1 cellular context compared by ENCODE assay signal in the genomic region with DNA sequence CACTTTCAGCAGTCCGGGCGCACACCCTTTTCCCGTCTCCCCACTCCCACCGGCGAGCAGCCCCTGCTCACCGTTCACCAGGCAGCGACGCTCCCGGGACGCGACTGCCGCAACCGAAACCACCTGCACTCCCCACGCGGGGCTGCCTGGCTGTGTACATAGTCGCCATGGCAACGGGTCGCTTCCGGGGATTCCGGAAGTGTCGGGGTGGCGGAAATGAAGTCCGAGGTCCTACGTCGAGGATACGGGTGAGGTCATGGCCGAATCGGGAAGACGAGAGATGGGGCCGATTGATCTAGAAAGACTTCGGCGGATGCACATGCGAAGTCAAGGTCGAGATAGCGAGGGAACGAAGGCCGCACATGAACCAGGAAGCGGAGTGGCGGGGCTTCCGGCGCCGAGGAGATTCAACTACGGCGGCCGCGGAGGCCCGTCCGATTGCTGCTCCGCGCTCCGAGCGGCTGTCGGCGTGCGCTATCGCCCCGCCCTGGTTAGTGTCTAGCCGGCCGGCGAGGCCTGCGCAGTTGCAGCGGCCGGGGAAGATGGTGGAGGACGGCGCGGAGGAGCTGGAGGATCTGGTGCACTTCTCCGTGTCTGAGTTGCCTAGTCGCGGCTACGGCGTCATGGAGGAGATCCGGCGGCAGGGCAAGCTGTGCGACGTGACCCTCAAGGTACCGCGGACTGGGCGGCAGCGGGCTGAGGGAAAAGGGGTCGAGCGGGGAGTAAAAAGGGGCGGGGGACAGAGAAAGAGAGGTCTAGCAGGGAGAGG.
A peak's percentile ranks its signal among the peaks of the same experiment; 100 is the strongest.
TF ChIP-seq lines count a peak whose summit lies in the region.

A gene with protein sequence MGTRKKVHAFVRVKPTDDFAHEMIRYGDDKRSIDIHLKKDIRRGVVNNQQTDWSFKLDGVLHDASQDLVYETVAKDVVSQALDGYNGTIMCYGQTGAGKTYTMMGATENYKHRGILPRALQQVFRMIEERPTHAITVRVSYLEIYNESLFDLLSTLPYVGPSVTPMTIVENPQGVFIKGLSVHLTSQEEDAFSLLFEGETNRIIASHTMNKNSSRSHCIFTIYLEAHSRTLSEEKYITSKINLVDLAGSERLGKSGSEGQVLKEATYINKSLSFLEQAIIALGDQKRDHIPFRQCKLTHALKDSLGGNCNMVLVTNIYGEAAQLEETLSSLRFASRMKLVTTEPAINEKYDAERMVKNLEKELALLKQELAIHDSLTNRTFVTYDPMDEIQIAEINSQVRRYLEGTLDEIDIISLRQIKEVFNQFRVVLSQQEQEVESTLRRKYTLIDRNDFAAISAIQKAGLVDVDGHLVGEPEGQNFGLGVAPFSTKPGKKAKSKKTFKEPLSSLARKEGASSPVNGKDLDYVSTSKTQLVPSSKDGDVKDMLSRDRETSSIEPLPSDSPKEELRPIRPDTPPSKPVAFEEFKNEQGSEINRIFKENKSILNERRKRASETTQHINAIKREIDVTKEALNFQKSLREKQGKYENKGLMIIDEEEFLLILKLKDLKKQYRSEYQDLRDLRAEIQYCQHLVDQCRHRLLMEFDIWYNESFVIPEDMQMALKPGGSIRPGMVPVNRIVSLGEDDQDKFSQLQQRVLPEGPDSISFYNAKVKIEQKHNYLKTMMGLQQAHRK (minus strand): TSS at position 376 of the 769 bp plus-strand sequence. CDS start 5,425 bp downstream, outside the sequence.
A gene (plus strand): TSS at position 521 of the 769 bp plus-strand sequence. CDS start 22 bp downstream, at position 543.

TF ChIP-seq in HepG2, 621 proteins besides CTCF, POLR2A, EP300 and RAD21 (continued from another document and continues in another):
- TF ChIP-seq ZNF670 (CRISPR knock-in tag; IDR thresholded peaks at IDR 0.05; ENCODE audit: borderline replicate concordance): peak; percentile 20; the same call in 1 of the 2 replicates
- no peak for TF ChIP-seq ISX (CRISPR knock-in tag; conservative IDR thresholded peaks at IDR 0.05)
- TF ChIP-seq KLF9 (CRISPR knock-in tag; IDR thresholded peaks at IDR 0.05; ENCODE audit: low read depth): 0 out of 2 replicates have a peak, but pooled peaks have one; percentile 38
- TF ChIP-seq RARA (CRISPR knock-in tag; IDR thresholded peaks at IDR 0.05): peak; percentile 74
- peak; percentile 94 for TF ChIP-seq THAP11 (CRISPR knock-in tag; IDR thresholded peaks at IDR 0.05)
- peak; percentile 87; the same call in 1 of the 2 replicates for TF ChIP-seq ZNF780A (CRISPR knock-in tag; IDR thresholded peaks at IDR 0.05)
- TF ChIP-seq, protein P1, sequence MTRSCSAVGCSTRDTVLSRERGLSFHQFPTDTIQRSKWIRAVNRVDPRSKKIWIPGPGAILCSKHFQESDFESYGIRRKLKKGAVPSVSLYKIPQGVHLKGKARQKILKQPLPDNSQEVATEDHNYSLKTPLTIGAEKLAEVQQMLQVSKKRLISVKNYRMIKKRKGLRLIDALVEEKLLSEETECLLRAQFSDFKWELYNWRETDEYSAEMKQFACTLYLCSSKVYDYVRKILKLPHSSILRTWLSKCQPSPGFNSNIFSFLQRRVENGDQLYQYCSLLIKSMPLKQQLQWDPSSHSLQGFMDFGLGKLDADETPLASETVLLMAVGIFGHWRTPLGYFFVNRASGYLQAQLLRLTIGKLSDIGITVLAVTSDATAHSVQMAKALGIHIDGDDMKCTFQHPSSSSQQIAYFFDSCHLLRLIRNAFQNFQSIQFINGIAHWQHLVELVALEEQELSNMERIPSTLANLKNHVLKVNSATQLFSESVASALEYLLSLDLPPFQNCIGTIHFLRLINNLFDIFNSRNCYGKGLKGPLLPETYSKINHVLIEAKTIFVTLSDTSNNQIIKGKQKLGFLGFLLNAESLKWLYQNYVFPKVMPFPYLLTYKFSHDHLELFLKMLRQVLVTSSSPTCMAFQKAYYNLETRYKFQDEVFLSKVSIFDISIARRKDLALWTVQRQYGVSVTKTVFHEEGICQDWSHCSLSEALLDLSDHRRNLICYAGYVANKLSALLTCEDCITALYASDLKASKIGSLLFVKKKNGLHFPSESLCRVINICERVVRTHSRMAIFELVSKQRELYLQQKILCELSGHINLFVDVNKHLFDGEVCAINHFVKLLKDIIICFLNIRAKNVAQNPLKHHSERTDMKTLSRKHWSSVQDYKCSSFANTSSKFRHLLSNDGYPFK (CRISPR knock-in tag; IDR thresholded peaks at IDR 0.05; ENCODE audit: borderline replicate concordance): peak; percentile 92; the same call in 1 of the 2 replicates
- TF ChIP-seq TMF1 (CRISPR knock-in tag; IDR thresholded peaks at IDR 0.05; ENCODE audit: low read depth): peak; percentile 86; the same call in 1 of the 2 replicates
- TF ChIP-seq, protein P2, sequence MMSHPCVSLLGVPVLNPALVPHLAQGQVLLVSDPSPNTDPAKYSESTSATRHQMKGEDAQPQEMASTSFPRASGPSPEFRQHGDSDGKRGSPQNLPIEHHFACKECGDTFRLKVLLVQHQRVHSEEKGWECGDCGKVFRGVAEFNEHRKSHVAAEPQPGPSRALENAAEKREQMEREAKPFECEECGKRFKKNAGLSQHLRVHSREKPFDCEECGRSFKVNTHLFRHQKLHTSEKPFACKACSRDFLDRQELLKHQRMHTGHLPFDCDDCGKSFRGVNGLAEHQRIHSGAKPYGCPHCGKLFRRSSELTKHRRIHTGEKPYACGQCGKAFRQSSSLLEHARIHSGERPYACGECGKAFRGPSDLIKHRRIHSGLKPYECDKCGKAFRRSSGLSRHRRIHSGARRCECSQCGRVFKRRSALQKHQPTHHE (CRISPR knock-in tag; IDR thresholded peaks at IDR 0.05; ENCODE audit: borderline replicate concordance): no peak; the same call in none of the 2 replicates
- TF ChIP-seq ZNF44 (CRISPR knock-in tag; IDR thresholded peaks at IDR 0.05): peak; percentile 82; the same call in 1 of the 2 replicates
- TF ChIP-seq, protein P3, sequence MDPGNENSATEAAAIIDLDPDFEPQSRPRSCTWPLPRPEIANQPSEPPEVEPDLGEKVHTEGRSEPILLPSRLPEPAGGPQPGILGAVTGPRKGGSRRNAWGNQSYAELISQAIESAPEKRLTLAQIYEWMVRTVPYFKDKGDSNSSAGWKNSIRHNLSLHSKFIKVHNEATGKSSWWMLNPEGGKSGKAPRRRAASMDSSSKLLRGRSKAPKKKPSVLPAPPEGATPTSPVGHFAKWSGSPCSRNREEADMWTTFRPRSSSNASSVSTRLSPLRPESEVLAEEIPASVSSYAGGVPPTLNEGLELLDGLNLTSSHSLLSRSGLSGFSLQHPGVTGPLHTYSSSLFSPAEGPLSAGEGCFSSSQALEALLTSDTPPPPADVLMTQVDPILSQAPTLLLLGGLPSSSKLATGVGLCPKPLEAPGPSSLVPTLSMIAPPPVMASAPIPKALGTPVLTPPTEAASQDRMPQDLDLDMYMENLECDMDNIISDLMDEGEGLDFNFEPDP (CRISPR knock-in tag; conservative IDR thresholded peaks at IDR 0.05): no peak
- TF ChIP-seq, protein P4, sequence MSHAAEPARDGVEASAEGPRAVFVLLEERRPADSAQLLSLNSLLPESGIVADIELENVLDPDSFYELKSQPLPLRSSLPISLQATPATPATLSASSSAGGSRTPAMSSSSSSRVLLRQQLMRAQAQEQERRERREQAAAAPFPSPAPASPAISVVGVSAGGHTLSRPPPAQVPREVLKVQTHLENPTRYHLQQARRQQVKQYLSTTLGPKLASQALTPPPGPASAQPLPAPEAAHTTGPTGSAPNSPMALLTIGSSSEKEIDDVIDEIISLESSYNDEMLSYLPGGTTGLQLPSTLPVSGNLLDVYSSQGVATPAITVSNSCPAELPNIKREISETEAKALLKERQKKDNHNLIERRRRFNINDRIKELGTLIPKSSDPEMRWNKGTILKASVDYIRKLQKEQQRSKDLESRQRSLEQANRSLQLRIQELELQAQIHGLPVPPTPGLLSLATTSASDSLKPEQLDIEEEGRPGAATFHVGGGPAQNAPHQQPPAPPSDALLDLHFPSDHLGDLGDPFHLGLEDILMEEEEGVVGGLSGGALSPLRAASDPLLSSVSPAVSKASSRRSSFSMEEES (CRISPR knock-in tag; IDR thresholded peaks at IDR 0.05): no peak
- no peak for TF ChIP-seq BRCA1 (CRISPR knock-in tag; IDR thresholded peaks at IDR 0.05)
- peak; percentile 25; the same call in 1 of the 2 replicates for TF ChIP-seq ZNF274 (CRISPR knock-in tag; IDR thresholded peaks at IDR 0.05)
- TF ChIP-seq, protein P5, sequence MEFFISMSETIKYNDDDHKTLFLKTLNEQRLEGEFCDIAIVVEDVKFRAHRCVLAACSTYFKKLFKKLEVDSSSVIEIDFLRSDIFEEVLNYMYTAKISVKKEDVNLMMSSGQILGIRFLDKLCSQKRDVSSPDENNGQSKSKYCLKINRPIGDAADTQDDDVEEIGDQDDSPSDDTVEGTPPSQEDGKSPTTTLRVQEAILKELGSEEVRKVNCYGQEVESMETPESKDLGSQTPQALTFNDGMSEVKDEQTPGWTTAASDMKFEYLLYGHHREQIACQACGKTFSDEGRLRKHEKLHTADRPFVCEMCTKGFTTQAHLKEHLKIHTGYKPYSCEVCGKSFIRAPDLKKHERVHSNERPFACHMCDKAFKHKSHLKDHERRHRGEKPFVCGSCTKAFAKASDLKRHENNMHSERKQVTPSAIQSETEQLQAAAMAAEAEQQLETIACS (CRISPR knock-in tag; IDR thresholded peaks at IDR 0.05): no peak
- TF ChIP-seq REXO4 (CRISPR knock-in tag; IDR thresholded peaks at IDR 0.05; ENCODE audit: borderline replicate concordance): no peak
- TF ChIP-seq AGO2 (optimal IDR thresholded peaks at IDR 0.05; ENCODE audit: low read depth, low read length): peak; percentile 62
- TF ChIP-seq ZEB1 (IDR thresholded peaks at IDR 0.05; ENCODE audit: insufficient replicate concordance, low read depth): peak; percentile 34
- TF ChIP-seq, protein P6, sequence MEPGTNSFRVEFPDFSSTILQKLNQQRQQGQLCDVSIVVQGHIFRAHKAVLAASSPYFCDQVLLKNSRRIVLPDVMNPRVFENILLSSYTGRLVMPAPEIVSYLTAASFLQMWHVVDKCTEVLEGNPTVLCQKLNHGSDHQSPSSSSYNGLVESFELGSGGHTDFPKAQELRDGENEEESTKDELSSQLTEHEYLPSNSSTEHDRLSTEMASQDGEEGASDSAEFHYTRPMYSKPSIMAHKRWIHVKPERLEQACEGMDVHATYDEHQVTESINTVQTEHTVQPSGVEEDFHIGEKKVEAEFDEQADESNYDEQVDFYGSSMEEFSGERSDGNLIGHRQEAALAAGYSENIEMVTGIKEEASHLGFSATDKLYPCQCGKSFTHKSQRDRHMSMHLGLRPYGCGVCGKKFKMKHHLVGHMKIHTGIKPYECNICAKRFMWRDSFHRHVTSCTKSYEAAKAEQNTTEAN (CRISPR knock-in tag; conservative IDR thresholded peaks at IDR 0.05): no peak
- TF ChIP-seq ZNF776 (CRISPR knock-in tag; IDR thresholded peaks at IDR 0.05): peak; percentile 40; the same call in 1 of the 2 replicates
- TF ChIP-seq, protein P7, sequence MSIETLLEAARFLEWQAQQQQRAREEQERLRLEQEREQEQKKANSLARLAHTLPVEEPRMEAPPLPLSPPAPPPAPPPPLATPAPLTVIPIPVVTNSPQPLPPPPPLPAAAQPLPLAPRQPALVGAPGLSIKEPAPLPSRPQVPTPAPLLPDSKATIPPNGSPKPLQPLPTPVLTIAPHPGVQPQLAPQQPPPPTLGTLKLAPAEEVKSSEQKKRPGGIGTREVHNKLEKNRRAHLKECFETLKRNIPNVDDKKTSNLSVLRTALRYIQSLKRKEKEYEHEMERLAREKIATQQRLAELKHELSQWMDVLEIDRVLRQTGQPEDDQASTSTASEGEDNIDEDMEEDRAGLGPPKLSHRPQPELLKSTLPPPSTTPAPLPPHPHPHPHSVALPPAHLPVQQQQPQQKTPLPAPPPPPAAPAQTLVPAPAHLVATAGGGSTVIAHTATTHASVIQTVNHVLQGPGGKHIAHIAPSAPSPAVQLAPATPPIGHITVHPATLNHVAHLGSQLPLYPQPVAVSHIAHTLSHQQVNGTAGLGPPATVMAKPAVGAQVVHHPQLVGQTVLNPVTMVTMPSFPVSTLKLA (IDR thresholded peaks at IDR 0.05): peak; percentile 92
- TF ChIP-seq HNRNPK (IDR thresholded peaks at IDR 0.05; ENCODE audit: low read depth, low read length, poor library complexity, severe bottlenecking): peak; percentile 48
- TF ChIP-seq MAFK (conservative IDR thresholded peaks at IDR 0.05 in 1 of 2, IDR thresholded peaks at IDR 0.05 in 1 of 2; ENCODE audit: low read length in 2 of 2): no peak
- TF ChIP-seq CEBPG (CRISPR knock-in tag; IDR thresholded peaks at IDR 0.05): peak; percentile 4; the same call in 1 of the 2 replicates
- TF ChIP-seq FOXO1 (CRISPR knock-in tag; IDR thresholded peaks at IDR 0.05): peak; percentile 63; the same call in 1 of the 2 replicates
- TF ChIP-seq SETDB1 (CRISPR knock-in tag; IDR thresholded peaks at IDR 0.05; ENCODE audit: borderline replicate concordance): no peak
- TF ChIP-seq, protein P8, sequence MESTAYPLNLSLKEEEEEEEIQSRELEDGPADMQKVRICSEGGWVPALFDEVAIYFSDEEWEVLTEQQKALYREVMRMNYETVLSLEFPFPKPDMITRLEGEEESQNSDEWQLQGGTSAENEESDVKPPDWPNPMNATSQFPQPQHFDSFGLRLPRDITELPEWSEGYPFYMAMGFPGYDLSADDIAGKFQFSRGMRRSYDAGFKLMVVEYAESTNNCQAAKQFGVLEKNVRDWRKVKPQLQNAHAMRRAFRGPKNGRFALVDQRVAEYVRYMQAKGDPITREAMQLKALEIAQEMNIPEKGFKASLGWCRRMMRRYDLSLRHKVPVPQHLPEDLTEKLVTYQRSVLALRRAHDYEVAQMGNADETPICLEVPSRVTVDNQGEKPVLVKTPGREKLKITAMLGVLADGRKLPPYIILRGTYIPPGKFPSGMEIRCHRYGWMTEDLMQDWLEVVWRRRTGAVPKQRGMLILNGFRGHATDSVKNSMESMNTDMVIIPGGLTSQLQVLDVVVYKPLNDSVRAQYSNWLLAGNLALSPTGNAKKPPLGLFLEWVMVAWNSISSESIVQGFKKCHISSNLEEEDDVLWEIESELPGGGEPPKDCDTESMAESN (CRISPR knock-in tag; conservative IDR thresholded peaks at IDR 0.05): peak; percentile 94
- TF ChIP-seq, protein P9, sequence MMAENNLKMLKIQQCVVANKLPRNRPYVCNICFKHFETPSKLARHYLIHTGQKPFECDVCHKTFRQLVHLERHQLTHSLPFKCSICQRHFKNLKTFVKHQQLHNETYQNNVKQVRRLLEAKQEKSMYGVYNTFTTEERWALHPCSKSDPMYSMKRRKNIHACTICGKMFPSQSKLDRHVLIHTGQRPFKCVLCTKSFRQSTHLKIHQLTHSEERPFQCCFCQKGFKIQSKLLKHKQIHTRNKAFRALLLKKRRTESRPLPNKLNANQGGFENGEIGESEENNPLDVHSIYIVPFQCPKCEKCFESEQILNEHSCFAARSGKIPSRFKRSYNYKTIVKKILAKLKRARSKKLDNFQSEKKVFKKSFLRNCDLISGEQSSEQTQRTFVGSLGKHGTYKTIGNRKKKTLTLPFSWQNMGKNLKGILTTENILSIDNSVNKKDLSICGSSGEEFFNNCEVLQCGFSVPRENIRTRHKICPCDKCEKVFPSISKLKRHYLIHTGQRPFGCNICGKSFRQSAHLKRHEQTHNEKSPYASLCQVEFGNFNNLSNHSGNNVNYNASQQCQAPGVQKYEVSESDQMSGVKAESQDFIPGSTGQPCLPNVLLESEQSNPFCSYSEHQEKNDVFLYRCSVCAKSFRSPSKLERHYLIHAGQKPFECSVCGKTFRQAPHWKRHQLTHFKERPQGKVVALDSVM (CRISPR knock-in tag; IDR thresholded peaks at IDR 0.05): peak; percentile 72
- TF ChIP-seq TARDBP (CRISPR knock-in tag; IDR thresholded peaks at IDR 0.05): peak; percentile 90
- 0 out of 2 replicates have a peak, but pooled peaks have one; percentile 74 for TF ChIP-seq ZNF296 (CRISPR knock-in tag; conservative IDR thresholded peaks at IDR 0.05)
- TF ChIP-seq KLF11 (CRISPR knock-in tag; IDR thresholded peaks at IDR 0.05): peak; percentile 78; the same call in 1 of the 2 replicates
- TF ChIP-seq ZSCAN29 (CRISPR knock-in tag; conservative IDR thresholded peaks at IDR 0.05): peak; percentile 29; the same call in 1 of the 2 replicates
- no peak for TF ChIP-seq NONO (IDR thresholded peaks at IDR 0.05)
- TF ChIP-seq NONO (CRISPR knock-in tag; conservative IDR thresholded peaks at IDR 0.05): peak; percentile 94
- TF ChIP-seq GATAD2A (CRISPR knock-in tag; IDR thresholded peaks at IDR 0.05): peak; percentile 55; the same call in 1 of the 2 replicates
